ENCODE assay signal across 10 cellular contexts in the genomic region with DNA sequence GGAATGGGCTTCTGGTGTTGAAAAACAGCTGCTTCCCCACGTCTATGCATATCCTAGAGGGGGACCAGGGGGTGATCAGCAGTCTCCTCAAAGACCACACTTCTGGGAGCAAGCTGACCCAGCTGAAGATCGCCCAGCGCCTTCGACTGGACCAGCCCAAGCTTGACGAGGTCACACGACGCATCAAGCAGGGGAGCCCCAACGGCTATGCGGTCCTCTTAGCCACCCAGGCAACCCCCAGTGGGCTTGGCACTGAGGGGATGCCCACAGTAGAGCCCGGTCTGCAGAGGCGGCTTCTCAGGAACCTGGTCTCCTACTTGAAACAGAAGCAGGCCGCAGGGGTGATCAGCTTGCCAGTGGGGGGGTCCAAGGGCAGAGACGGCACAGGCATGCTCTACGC. TPM values are rescaled to one million over a fixed set of nuclear protein-coding genes. Genes with fewer than 3 reads are reported as not detected.
DNase-seq lines count a peak whose midpoint lies in the region; ATAC-seq and TF ChIP-seq lines count a peak whose summit lies in the region.
"Had no signal": no experiment of that assay in that cellular context is flagged by ENCODE, and none has a peak within 500 bp of the region (broad histone marks: within the 10 kb centered on the region; RNA-seq: fewer than 3 reads in every experiment).

No MANE protein-coding gene starts in this region.

- H3K4me3 ChIP-seq in CD8-positive, alpha-beta memory T cell (ENCODE audit: low read length): no peak overlapping the region
- peak overlapping the region; percentile 90 for H3K4me3 ChIP-seq in neural cell (ENCODE audit: low read length)

- no peak overlapping the region for H3K9ac ChIP-seq in neural cell (ENCODE audit: low read length)

- peaks cover 14 to 72% (median 18%) of the 10 kb centered on the region in 3 donors for H3K36me3 Mint-ChIP-seq in CD8-positive, alpha-beta memory T cell
- H3K36me3 Mint-ChIP-seq in HFFc6 (ENCODE audit: low read depth) (peaks cover 35% of the 10 kb centered on the region), brain (peaks cover 59% of the 10 kb centered on the region)

- H3F3A ChIP-seq in neural cell (ENCODE audit: insufficient read depth, low read length, poor library complexity, severe bottlenecking): peaks cover 7% of the 10 kb centered on the region

- H3K4me1 ChIP-seq in CD8-positive, alpha-beta memory T cell (ENCODE audit: insufficient read depth, low read length): peaks cover 66% of the 10 kb centered on the region

- H3K27me3 Mint-ChIP-seq in CD8-positive, alpha-beta memory T cell: no peaks in the 10 kb centered on the region
- H3K27me3 Mint-ChIP-seq in HFFc6 (ENCODE audit: insufficient read depth) (peaks cover 3% of the 10 kb centered on the region; the same call in 1 of the 2 replicates), brain (peaks cover 7% of the 10 kb centered on the region)

- no peaks in the 10 kb centered on the region for H3K27me3 ChIP-seq in CD8-positive, alpha-beta memory T cell (ENCODE audit: insufficient read depth, low read length, poor library complexity, severe bottlenecking)
- no peaks in the 10 kb centered on the region for H3K27me3 ChIP-seq in neural cell (ENCODE audit: insufficient read depth, low read depth, low read length)

- no peak for TF ChIP-seq CTCF in HFFc6 (IDR thresholded peaks at IDR 0.05)
- TF ChIP-seq CTCF in brain (conservative IDR thresholded peaks at IDR 0.05): no peak
- no peak for TF ChIP-seq CTCF in neural cell (IDR thresholded peaks at IDR 0.05; ENCODE audit: poor library complexity, severe bottlenecking)

- no peak for TF ChIP-seq EP300 in neural cell (conservative IDR thresholded peaks at IDR 0.05; ENCODE audit: poor library complexity, severe bottlenecking)

- no peak for ATAC-seq in HG03025 (IDR thresholded peaks at IDR 0.05; ENCODE audit: low FRiP score, unreplicated experiment)

- H3K4me1 Mint-ChIP-seq in CD8-positive, alpha-beta memory T cell: peaks cover 48 to 77% (median 58%) of the 10 kb centered on the region in 3 donors
- H3K4me1 Mint-ChIP-seq in HFFc6 (ENCODE audit: low read depth) (peaks cover 50% of the 10 kb centered on the region), brain (peaks cover 70% of the 10 kb centered on the region)

- no peak for TF ChIP-seq RAD21 in neural cell (conservative IDR thresholded peaks at IDR 0.05)

- peaks cover 31% of the 10 kb centered on the region for H3K79me2 ChIP-seq in neural cell (replicated peaks; ENCODE audit: insufficient read depth, low read length)

- no peaks in the 10 kb centered on the region for H3K9me2 ChIP-seq in neural cell (ENCODE audit: insufficient read depth, low read length)

- H3K9me3 Mint-ChIP-seq in CD8-positive, alpha-beta memory T cell: no peaks in the 10 kb centered on the region
- H3K9me3 Mint-ChIP-seq in HFFc6: no peaks in the 10 kb centered on the region
- peaks cover 2 to 21% (median 4%) of the 10 kb centered on the region in 5 experiments for H3K9me3 Mint-ChIP-seq in brain

- CTCF ChIA-PET in CD8-positive, alpha-beta memory T cell (lab: Charles Lee): interaction anchor here (0.7 to 1.9 kb wide), 2 partner anchors 23 to 108 kb away, joined by 3 to 8 read pairs; no protein-coding TSS in a partner anchor

- H3K4me2 ChIP-seq in neural cell (ENCODE audit: low read length): no peak overlapping the region

- H3K27ac Mint-ChIP-seq in CD8-positive, alpha-beta memory T cell: peak overlapping the region in 7 of 8 donors; percentile 19 to 95 (median 56)
- H3K27ac Mint-ChIP-seq in HFFc6 (peak overlapping the region; percentile 33; the same call in 1 of the 2 replicates), brain (peak overlapping the region in 3 of 5 experiments; percentile 5 to 91 (median 75))

- POLR2A ChIA-PET in CD8-positive, alpha-beta memory T cell (lab: Charles Lee): no interaction called here

- H4K20me1 ChIP-seq in neural cell (ENCODE audit: insufficient read depth): peaks cover 11% of the 10 kb centered on the region

- no peak overlapping the region for H3K27ac ChIP-seq in CD8-positive, alpha-beta memory T cell (ENCODE audit: low read depth, low read length)
- no peak overlapping the region for H3K27ac ChIP-seq in neural cell (ENCODE audit: low read length)
- H3K27ac ChIP-seq: thoracic aorta had no signal

- peak overlapping the region in 5 of 7 donors; percentile 25 to 85 (median 51) for H3K4me3 Mint-ChIP-seq in CD8-positive, alpha-beta memory T cell
- H3K4me3 Mint-ChIP-seq in HFFc6 (no peak overlapping the region), brain (peak overlapping the region; percentile 73 to 86 (median 84))

- no peak for DNase-seq in CD8-positive, alpha-beta memory T cell
- DNase-seq in HFFc6 (no peak), NCI-H146 (lab: John Stamatoyannopoulos, UW) (no peak), NCI-H345 (lab: John Stamatoyannopoulos, UW) (no peak)
- DNase-seq: COR-L47, MV-4-11 had no signal

- H3K9me3 ChIP-seq in CD8-positive, alpha-beta memory T cell (ENCODE audit: low read length): no peaks in the 10 kb centered on the region
- no peaks in the 10 kb centered on the region for H3K9me3 ChIP-seq in neural cell (ENCODE audit: low read length)
- H3K9me3 ChIP-seq: thoracic aorta had no signal

- H3K36me3 ChIP-seq in CD8-positive, alpha-beta memory T cell (ENCODE audit: insufficient read depth, low read length): peaks cover 53% of the 10 kb centered on the region
- peaks cover 33% of the 10 kb centered on the region for H3K36me3 ChIP-seq in neural cell (ENCODE audit: insufficient read depth, low read length)

- H2AFZ ChIP-seq in neural cell (ENCODE audit: low read depth, low read length): no peak overlapping the region

TF ChIP-seq in neural cell, 6 proteins besides CTCF, POLR2A, EP300 and RAD21:
- TF ChIP-seq, protein P1, sequence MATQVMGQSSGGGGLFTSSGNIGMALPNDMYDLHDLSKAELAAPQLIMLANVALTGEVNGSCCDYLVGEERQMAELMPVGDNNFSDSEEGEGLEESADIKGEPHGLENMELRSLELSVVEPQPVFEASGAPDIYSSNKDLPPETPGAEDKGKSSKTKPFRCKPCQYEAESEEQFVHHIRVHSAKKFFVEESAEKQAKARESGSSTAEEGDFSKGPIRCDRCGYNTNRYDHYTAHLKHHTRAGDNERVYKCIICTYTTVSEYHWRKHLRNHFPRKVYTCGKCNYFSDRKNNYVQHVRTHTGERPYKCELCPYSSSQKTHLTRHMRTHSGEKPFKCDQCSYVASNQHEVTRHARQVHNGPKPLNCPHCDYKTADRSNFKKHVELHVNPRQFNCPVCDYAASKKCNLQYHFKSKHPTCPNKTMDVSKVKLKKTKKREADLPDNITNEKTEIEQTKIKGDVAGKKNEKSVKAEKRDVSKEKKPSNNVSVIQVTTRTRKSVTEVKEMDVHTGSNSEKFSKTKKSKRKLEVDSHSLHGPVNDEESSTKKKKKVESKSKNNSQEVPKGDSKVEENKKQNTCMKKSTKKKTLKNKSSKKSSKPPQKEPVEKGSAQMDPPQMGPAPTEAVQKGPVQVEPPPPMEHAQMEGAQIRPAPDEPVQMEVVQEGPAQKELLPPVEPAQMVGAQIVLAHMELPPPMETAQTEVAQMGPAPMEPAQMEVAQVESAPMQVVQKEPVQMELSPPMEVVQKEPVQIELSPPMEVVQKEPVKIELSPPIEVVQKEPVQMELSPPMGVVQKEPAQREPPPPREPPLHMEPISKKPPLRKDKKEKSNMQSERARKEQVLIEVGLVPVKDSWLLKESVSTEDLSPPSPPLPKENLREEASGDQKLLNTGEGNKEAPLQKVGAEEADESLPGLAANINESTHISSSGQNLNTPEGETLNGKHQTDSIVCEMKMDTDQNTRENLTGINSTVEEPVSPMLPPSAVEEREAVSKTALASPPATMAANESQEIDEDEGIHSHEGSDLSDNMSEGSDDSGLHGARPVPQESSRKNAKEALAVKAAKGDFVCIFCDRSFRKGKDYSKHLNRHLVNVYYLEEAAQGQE (IDR thresholded peaks at IDR 0.05; ENCODE audit: borderline replicate concordance): no peak
- TF ChIP-seq EZH2 (IDR thresholded peaks at IDR 0.05; ENCODE audit: borderline replicate concordance, insufficient read depth, low read length, poor library complexity, severe bottlenecking) (no peak), SMC3 (conservative IDR thresholded peaks at IDR 0.05; ENCODE audit: poor library complexity) (no peak), POLR2AphosphoS5 (IDR thresholded peaks at IDR 0.05) (no peak), TAF1 (IDR thresholded peaks at IDR 0.05; ENCODE audit: low read depth) (no peak), MXI1 (conservative IDR thresholded peaks at IDR 0.05; ENCODE audit: poor library complexity, severe bottlenecking) (no peak)
TF ChIP-seq in neural cell: peak in this region for 0.

RNA-seq across cellular contexts. Expression of a gene that starts 2.5 kb away (rescaled TPM):
- total RNA-seq in CD8-positive, alpha-beta memory T cell: 10 to 100 TPM; 47.4 to 47.8 TPM
- polyA plus RNA-seq in CD8-positive, alpha-beta memory T cell: 26.7 TPM
- total RNA-seq in HFFc6 (2021; fragmentation: NEBNext Ultra II Directional; extraction: Animal tissue kit (Norgen Biotek cat#: 25700)): 10 to 100 TPM; 25.8 to 30.6 (median 29.2) TPM
- polyA plus RNA-seq in brain (ENCODE audit: insufficient read depth, low read depth, low replicate concordance) (25.2 TPM), neural cell (24.1 and 27.4 TPM in 2 replicates)
- 65.9 and 73.0 TPM in 2 replicates for polyA minus RNA-seq in neural cell

RNA-seq across cellular contexts. Expression of a gene that starts 8.5 kb away (rescaled TPM):
- 100 to 1,000 TPM; 197 to 204 TPM for total RNA-seq in CD8-positive, alpha-beta memory T cell
- polyA plus RNA-seq in CD8-positive, alpha-beta memory T cell: 64.5 TPM
- total RNA-seq in HFFc6 (2021; fragmentation: NEBNext Ultra II Directional; extraction: Animal tissue kit (Norgen Biotek cat#: 25700)): 100 to 1,000 TPM; 157 to 196 (median 179) TPM
- 60.3 TPM for polyA plus RNA-seq in brain (ENCODE audit: insufficient read depth, low read depth, low replicate concordance)
- polyA plus RNA-seq in neural cell: 60.7 and 77.3 TPM in 2 replicates
- polyA minus RNA-seq in neural cell: 23.4 and 26.3 TPM in 2 replicates
